Comparison of ENCODE assay signal across 1 cellular context in the genomic region with DNA sequence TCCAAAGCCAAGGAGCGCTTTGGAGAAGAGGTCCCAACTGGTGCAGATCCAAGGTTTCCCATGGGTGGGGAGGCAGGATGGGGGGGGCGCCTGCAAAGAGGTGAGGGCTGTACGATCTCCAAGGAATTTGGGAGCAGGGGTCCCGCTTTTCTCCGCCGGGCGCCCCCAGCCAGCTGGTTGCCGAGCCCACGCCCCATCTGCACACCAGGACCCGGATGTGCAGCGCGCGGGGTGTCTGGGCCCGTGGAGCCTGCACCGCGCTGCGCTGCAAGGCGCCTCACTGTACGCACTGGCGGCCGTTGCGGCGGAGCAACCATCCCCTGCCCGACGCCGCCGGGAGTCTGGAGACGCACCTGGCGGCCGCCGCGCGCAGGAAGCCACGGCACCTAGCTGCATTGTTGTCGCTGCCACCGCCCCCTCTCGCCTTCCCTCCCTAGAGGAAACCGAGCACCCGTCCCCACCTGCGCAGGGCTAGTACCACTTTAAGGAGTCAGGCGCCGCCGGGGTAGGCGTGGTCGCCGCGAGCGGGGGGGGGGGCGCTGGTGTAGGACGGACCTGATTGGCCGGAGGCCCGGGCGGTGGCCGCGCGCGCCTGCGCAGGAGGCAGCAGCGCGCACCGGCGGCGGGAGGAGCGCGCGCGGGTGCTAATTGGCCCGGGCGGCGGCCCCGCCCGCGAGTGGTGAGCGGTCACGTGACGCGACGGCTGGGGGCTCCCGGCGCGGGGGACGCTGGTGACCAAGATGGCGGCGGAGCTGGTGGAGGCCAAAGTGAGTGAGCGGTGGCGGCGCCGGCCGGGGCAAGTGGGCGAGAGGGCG.
A peak's percentile ranks its signal among the peaks of the same experiment; 100 is the strongest.
TF ChIP-seq lines count a peak whose summit lies in the region.

A gene with protein sequence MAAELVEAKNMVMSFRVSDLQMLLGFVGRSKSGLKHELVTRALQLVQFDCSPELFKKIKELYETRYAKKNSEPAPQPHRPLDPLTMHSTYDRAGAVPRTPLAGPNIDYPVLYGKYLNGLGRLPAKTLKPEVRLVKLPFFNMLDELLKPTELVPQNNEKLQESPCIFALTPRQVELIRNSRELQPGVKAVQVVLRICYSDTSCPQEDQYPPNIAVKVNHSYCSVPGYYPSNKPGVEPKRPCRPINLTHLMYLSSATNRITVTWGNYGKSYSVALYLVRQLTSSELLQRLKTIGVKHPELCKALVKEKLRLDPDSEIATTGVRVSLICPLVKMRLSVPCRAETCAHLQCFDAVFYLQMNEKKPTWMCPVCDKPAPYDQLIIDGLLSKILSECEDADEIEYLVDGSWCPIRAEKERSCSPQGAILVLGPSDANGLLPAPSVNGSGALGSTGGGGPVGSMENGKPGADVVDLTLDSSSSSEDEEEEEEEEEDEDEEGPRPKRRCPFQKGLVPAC (plus strand): TSS at position 716 of the 815 bp plus-strand sequence. CDS start 25 bp downstream, at position 741.

TF ChIP-seq in HEK293, 187 proteins besides CTCF, POLR2A, EP300 and RAD21 (continued from another document and continues in another):
- TF ChIP-seq, protein P1, sequence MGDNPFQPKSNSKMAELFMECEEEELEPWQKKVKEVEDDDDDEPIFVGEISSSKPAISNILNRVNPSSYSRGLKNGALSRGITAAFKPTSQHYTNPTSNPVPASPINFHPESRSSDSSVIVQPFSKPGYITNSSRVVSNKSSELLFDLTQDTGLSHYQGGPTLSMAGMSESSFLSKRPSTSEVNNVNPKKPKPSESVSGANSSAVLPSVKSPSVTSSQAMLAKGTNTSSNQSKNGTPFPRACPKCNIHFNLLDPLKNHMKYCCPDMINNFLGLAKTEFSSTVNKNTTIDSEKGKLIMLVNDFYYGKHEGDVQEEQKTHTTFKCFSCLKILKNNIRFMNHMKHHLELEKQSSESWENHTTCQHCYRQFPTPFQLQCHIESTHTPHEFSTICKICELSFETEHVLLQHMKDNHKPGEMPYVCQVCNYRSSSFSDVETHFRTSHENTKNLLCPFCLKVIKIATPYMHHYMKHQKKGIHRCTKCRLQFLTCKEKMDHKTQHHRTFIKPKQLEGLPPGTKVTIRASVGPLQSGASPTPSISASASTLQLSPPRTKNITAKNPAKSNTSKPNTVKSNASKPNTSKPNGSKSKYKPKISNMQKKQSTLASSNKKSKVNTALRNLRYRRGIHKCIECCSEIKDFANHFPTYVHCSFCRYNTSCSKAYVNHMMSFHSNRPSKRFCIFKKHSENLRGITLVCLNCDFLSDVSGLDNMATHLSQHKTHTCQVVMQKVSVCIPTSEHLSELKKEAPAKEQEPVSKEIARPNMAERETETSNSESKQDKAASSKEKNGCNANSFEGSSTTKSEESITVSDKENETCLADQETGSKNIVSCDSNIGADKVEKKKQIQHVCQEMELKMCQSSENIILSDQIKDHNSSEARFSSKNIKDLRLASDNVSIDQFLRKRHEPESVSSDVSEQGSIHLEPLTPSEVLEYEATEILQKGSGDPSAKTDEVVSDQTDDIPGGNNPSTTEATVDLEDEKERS (tag by site-specific recombination; IDR thresholded peaks at IDR 0.05) = no peak
- TF ChIP-seq, protein P2, sequence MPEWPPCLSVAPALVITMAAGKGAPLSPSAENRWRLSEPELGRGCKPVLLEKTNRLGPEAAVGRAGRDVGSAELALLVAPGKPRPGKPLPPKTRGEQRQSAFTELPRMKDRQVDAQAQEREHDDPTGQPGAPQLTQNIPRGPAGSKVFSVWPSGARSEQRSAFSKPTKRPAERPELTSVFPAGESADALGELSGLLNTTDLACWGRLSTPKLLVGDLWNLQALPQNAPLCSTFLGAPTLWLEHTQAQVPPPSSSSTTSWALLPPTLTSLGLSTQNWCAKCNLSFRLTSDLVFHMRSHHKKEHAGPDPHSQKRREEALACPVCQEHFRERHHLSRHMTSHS (tag by site-specific recombination; IDR thresholded peaks at IDR 0.05) = no peak
- TF ChIP-seq ZNF560 (tag by site-specific recombination; IDR thresholded peaks at IDR 0.05; ENCODE audit: borderline replicate concordance) (no peak), ZNF529 (tag by site-specific recombination; IDR thresholded peaks at IDR 0.05; ENCODE audit: insufficient replicate concordance) (no peak), SETDB1 (IDR thresholded peaks at IDR 0.05; ENCODE audit: insufficient read length, low read length) (no peak), ZNF354C (tag by site-specific recombination; IDR thresholded peaks at IDR 0.05; ENCODE audit: borderline replicate concordance, low read depth) (no peak), BCL11B (tag by site-specific recombination; IDR thresholded peaks at IDR 0.05; ENCODE audit: low read depth) (no peak), ZNF610 (tag by site-specific recombination; IDR thresholded peaks at IDR 0.05; ENCODE audit: borderline replicate concordance) (0 out of 2 replicates have a peak, but pooled peaks have one; percentile 57), ZNF658 (tag by site-specific recombination; IDR thresholded peaks at IDR 0.05) (no peak), ZNF571 (tag by site-specific recombination; IDR thresholded peaks at IDR 0.05) (no peak), GLI4 (tag by site-specific recombination; IDR thresholded peaks at IDR 0.05) (peak; percentile 45; the same call in 1 of the 2 replicates), ZFP41 (tag by site-specific recombination; IDR thresholded peaks at IDR 0.05; ENCODE audit: borderline replicate concordance) (no peak), KLF16 (tag by site-specific recombination; IDR thresholded peaks at IDR 0.05) (peak; percentile 86), ZSCAN23 (tag by site-specific recombination; IDR thresholded peaks at IDR 0.05) (no peak), MEIS1 (CRISPR knock-in tag; IDR thresholded peaks at IDR 0.05; ENCODE audit: borderline replicate concordance) (no peak), ZNF366 (tag by site-specific recombination; conservative IDR thresholded peaks at IDR 0.05) (no peak), ZNF2 (tag by site-specific recombination; IDR thresholded peaks at IDR 0.05) (peak; percentile 92), ZNF530 (tag by site-specific recombination; IDR thresholded peaks at IDR 0.05; ENCODE audit: low read depth) (no peak), ZNF37A (tag by site-specific recombination; IDR thresholded peaks at IDR 0.05) (no peak), ZSCAN30 (tag by site-specific recombination; IDR thresholded peaks at IDR 0.05) (no peak), GLI2 (tag by site-specific recombination; IDR thresholded peaks at IDR 0.05; ENCODE audit: borderline replicate concordance, low read depth) (no peak)
- TF ChIP-seq, protein P3, sequence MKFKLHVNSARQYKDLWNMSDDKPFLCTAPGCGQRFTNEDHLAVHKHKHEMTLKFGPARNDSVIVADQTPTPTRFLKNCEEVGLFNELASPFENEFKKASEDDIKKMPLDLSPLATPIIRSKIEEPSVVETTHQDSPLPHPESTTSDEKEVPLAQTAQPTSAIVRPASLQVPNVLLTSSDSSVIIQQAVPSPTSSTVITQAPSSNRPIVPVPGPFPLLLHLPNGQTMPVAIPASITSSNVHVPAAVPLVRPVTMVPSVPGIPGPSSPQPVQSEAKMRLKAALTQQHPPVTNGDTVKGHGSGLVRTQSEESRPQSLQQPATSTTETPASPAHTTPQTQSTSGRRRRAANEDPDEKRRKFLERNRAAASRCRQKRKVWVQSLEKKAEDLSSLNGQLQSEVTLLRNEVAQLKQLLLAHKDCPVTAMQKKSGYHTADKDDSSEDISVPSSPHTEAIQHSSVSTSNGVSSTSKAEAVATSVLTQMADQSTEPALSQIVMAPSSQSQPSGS (tag by site-specific recombination; IDR thresholded peaks at IDR 0.05; ENCODE audit: low read depth) = no peak
- TF ChIP-seq, protein P4, sequence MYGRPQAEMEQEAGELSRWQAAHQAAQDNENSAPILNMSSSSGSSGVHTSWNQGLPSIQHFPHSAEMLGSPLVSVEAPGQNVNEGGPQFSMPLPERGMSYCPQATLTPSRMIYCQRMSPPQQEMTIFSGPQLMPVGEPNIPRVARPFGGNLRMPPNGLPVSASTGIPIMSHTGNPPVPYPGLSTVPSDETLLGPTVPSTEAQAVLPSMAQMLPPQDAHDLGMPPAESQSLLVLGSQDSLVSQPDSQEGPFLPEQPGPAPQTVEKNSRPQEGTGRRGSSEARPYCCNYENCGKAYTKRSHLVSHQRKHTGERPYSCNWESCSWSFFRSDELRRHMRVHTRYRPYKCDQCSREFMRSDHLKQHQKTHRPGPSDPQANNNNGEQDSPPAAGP (tag by site-specific recombination; IDR thresholded peaks at IDR 0.05) = peak; percentile 85
- TF ChIP-seq, protein P5, sequence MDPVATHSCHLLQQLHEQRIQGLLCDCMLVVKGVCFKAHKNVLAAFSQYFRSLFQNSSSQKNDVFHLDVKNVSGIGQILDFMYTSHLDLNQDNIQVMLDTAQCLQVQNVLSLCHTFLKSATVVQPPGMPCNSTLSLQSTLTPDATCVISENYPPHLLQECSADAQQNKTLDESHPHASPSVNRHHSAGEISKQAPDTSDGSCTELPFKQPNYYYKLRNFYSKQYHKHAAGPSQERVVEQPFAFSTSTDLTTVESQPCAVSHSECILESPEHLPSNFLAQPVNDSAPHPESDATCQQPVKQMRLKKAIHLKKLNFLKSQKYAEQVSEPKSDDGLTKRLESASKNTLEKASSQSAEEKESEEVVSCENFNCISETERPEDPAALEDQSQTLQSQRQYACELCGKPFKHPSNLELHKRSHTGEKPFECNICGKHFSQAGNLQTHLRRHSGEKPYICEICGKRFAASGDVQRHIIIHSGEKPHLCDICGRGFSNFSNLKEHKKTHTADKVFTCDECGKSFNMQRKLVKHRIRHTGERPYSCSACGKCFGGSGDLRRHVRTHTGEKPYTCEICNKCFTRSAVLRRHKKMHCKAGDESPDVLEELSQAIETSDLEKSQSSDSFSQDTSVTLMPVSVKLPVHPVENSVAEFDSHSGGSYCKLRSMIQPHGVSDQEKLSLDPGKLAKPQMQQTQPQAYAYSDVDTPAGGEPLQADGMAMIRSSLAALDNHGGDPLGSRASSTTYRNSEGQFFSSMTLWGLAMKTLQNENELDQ (tag by site-specific recombination; IDR thresholded peaks at IDR 0.05; ENCODE audit: low read depth) = no peak
- TF ChIP-seq, protein P6, sequence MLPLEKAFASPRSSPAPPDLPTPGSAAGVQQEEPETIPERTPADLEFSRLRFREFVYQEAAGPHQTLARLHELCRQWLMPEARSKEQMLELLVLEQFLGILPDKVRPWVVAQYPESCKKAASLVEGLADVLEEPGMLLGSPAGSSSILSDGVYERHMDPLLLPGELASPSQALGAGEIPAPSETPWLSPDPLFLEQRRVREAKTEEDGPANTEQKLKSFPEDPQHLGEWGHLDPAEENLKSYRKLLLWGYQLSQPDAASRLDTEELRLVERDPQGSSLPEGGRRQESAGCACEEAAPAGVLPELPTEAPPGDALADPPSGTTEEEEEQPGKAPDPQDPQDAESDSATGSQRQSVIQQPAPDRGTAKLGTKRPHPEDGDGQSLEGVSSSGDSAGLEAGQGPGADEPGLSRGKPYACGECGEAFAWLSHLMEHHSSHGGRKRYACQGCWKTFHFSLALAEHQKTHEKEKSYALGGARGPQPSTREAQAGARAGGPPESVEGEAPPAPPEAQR (tag by site-specific recombination; IDR thresholded peaks at IDR 0.05) = no peak
- TF ChIP-seq, protein P7, sequence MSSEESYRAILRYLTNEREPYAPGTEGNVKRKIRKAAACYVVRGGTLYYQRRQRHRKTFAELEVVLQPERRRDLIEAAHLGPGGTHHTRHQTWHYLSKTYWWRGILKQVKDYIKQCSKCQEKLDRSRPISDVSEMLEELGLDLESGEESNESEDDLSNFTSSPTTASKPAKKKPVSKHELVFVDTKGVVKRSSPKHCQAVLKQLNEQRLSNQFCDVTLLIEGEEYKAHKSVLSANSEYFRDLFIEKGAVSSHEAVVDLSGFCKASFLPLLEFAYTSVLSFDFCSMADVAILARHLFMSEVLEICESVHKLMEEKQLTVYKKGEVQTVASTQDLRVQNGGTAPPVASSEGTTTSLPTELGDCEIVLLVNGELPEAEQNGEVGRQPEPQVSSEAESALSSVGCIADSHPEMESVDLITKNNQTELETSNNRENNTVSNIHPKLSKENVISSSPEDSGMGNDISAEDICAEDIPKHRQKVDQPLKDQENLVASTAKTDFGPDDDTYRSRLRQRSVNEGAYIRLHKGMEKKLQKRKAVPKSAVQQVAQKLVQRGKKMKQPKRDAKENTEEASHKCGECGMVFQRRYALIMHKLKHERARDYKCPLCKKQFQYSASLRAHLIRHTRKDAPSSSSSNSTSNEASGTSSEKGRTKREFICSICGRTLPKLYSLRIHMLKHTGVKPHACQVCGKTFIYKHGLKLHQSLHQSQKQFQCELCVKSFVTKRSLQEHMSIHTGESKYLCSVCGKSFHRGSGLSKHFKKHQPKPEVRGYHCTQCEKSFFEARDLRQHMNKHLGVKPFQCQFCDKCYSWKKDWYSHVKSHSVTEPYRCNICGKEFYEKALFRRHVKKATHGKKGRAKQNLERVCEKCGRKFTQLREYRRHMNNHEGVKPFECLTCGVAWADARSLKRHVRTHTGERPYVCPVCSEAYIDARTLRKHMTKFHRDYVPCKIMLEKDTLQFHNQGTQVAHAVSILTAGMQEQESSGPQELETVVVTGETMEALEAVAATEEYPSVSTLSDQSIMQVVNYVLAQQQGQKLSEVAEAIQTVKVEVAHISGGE (tag by site-specific recombination; conservative IDR thresholded peaks at IDR 0.05; ENCODE audit: low read depth) = peak; percentile 72
- TF ChIP-seq, protein P8, sequence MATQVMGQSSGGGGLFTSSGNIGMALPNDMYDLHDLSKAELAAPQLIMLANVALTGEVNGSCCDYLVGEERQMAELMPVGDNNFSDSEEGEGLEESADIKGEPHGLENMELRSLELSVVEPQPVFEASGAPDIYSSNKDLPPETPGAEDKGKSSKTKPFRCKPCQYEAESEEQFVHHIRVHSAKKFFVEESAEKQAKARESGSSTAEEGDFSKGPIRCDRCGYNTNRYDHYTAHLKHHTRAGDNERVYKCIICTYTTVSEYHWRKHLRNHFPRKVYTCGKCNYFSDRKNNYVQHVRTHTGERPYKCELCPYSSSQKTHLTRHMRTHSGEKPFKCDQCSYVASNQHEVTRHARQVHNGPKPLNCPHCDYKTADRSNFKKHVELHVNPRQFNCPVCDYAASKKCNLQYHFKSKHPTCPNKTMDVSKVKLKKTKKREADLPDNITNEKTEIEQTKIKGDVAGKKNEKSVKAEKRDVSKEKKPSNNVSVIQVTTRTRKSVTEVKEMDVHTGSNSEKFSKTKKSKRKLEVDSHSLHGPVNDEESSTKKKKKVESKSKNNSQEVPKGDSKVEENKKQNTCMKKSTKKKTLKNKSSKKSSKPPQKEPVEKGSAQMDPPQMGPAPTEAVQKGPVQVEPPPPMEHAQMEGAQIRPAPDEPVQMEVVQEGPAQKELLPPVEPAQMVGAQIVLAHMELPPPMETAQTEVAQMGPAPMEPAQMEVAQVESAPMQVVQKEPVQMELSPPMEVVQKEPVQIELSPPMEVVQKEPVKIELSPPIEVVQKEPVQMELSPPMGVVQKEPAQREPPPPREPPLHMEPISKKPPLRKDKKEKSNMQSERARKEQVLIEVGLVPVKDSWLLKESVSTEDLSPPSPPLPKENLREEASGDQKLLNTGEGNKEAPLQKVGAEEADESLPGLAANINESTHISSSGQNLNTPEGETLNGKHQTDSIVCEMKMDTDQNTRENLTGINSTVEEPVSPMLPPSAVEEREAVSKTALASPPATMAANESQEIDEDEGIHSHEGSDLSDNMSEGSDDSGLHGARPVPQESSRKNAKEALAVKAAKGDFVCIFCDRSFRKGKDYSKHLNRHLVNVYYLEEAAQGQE (tag by site-specific recombination; IDR thresholded peaks at IDR 0.05) = peak; percentile 11; the same call in 1 of the 2 replicates
- TF ChIP-seq, protein P9, sequence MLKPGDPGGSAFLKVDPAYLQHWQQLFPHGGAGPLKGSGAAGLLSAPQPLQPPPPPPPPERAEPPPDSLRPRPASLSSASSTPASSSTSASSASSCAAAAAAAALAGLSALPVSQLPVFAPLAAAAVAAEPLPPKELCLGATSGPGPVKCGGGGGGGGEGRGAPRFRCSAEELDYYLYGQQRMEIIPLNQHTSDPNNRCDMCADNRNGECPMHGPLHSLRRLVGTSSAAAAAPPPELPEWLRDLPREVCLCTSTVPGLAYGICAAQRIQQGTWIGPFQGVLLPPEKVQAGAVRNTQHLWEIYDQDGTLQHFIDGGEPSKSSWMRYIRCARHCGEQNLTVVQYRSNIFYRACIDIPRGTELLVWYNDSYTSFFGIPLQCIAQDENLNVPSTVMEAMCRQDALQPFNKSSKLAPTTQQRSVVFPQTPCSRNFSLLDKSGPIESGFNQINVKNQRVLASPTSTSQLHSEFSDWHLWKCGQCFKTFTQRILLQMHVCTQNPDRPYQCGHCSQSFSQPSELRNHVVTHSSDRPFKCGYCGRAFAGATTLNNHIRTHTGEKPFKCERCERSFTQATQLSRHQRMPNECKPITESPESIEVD (tag by site-specific recombination; IDR thresholded peaks at IDR 0.05) = no peak
